In the genomic region with DNA sequence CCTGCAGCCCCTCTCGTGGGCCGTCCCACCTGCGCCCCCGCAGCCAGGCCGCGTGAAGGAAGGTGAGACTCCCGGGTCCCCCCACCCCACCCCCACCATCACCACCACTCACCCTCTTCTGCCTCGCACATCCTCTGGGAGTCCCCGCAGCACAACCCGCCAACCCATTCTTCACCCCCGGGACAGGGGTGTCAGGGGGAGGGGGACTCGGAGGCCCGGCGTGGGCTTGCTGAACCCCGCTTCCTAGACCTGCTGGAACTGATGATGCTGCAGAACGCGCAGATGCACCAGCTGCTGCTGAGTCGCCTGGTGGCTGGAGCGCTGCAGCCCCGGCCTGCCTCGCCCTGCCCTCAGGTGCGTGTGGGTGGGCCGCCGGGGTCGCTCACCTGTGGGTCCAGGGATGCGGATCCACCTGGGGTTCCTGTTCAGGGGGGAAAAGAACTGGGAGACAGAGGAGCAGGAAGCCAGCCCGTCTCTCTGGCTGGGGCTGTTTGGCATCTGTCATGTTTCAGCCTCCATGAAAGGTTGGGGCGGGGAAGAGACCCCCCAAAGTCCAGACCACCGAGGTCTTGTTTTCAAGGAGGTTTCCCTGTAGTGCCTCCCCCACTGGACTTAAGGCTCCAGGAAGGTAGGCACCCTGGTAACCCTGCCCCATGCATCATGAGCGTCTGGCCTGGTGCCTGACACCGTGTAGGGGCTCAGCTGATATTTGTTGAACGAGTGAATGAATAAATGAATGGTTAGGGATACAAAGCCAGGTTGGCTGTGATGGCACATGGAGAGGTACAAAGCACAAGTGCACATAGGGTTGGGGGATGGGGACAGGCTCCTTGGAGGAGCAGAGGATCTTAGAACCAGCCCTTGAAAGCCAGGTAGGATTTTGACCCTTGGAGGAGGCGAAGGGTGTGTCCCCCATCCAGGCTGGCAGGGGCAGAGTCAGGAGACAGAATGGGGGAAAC, we compare ENCODE assay signal across 8 cellular contexts. TPM values are rescaled to one million over a fixed set of nuclear protein-coding genes. Genes with fewer than 3 reads are reported as not detected.
DNase-seq lines count a peak whose midpoint lies in the region; TF ChIP-seq lines count a peak whose summit lies in the region.

No MANE protein-coding gene starts in this region.

- H3K4me3 ChIP-seq in AG09309 (ENCODE audit: control insufficient read depth, low read depth, low read length), result peak overlapping the region; percentile 74
- peak overlapping the region; percentile 69 for H3K4me3 ChIP-seq in Jurkat, Clone E6-1 (ENCODE audit: low read length)
- peak overlapping the region; percentile 48 to 88 (median 71) for H3K4me3 ChIP-seq in breast epithelium
- H3K4me3 ChIP-seq in muscle layer of colon (ENCODE audit: low read depth in 1 of 2, low read length in 2 of 2), result peak overlapping the region; percentile 33 to 53

- H3K27ac ChIP-seq in breast epithelium (peak overlapping the region in 1 of 2 donors; percentile 22), muscle layer of colon (ENCODE audit: low read depth, low read length) (no peak overlapping the region)

- peaks cover 0 to 8% of the 10 kb centered on the region in 2 donors for H3K4me1 ChIP-seq in breast epithelium
- H3K4me1 ChIP-seq in muscle layer of colon (ENCODE audit: insufficient read depth, low read length), result no peaks in the 10 kb centered on the region

- TF ChIP-seq CTCF in AG09309 (IDR thresholded peaks at IDR 0.05; ENCODE audit: control insufficient read depth, insufficient read depth, low read depth, low read length, missing control alignments) (no peak), breast epithelium (IDR thresholded peaks at IDR 0.05) (no peak)

- H3K27me3 ChIP-seq in breast epithelium (no peaks in the 10 kb centered on the region), muscle layer of colon (ENCODE audit: control insufficient read depth in 1 of 2, insufficient read depth in 2 of 2, low read length in 2 of 2) (peaks cover 13 to 35% of the 10 kb centered on the region in 2 donors)

- intact Hi-C loops in breast epithelium (cut with DNase I; ENCODE audit: low total_unique reads), result loop anchor here (1.0 kb wide), 1 partner anchor 36 kb away; no protein-coding TSS in a partner anchor

- H3K36me3 ChIP-seq in breast epithelium (no peaks in the 10 kb centered on the region), muscle layer of colon (ENCODE audit: insufficient read depth, low read length) (no peaks in the 10 kb centered on the region)

- TF ChIP-seq POLR2A in breast epithelium (IDR thresholded peaks at IDR 0.05), result no peak

- DNase-seq in AG09309 (ENCODE audit: low read depth), result no peak
- no peak for DNase-seq in Jurkat, Clone E6-1 (ENCODE audit: low read depth, low spot score)
- DNase-seq in breast epithelium (ENCODE audit: low spot score in 2 of 2), result peak in 1 of 2 donors; percentile 49
- DNase-seq in 8988T, result no peak
- no peak for DNase-seq in kidney glomerular epithelial cell (lab: John Stamatoyannopoulos, UW)
- DNase-seq in NCI-H2196 (lab: John Stamatoyannopoulos, UW; ENCODE audit: unreplicated experiment), result no peak
- DNase-seq in anterior cingulate cortex (lab: John Stamatoyannopoulos, UW), result no peak

- no peak overlapping the region for H3K9ac ChIP-seq in muscle layer of colon (ENCODE audit: low read length)

- H3K9me3 ChIP-seq in breast epithelium (no peaks in the 10 kb centered on the region), muscle layer of colon (ENCODE audit: low read length) (no peaks in the 10 kb centered on the region)

RNA-seq across cellular contexts. Expression of a gene that starts 0.8 kb away (rescaled TPM):
- 6.0 TPM for polyA plus RNA-seq in Jurkat, Clone E6-1 (2012; ENCODE audit: insufficient read depth, insufficient read length)
- 1 to 10 TPM in 1 of 3 donors, under 1 TPM in 2; 0.15 to 1.3 (median 0.16) TPM for total RNA-seq in breast epithelium

RNA-seq across cellular contexts. Expression of a gene that starts 21.4 kb away (rescaled TPM):
- polyA plus RNA-seq in Jurkat, Clone E6-1 (2012; ENCODE audit: insufficient read depth, insufficient read length), result 172 TPM
- total RNA-seq in breast epithelium, result 100 to 1,000 TPM in 1 of 3 donors, 10 to 100 TPM in 2; 26.1 to 106 (median 32.2) TPM

RNA-seq across cellular contexts. Expression of a gene that starts 26.3 kb away (rescaled TPM):
- polyA plus RNA-seq in Jurkat, Clone E6-1 (2012; ENCODE audit: insufficient read depth, insufficient read length), result not detected
- total RNA-seq in breast epithelium, result 10 to 100 TPM in 2 of 3 donors, 1 to 10 TPM in 1; 1.0 to 16.7 (median 10.2) TPM
